Comparison of ENCODE assay signal across 8 cellular contexts in the genomic region with DNA sequence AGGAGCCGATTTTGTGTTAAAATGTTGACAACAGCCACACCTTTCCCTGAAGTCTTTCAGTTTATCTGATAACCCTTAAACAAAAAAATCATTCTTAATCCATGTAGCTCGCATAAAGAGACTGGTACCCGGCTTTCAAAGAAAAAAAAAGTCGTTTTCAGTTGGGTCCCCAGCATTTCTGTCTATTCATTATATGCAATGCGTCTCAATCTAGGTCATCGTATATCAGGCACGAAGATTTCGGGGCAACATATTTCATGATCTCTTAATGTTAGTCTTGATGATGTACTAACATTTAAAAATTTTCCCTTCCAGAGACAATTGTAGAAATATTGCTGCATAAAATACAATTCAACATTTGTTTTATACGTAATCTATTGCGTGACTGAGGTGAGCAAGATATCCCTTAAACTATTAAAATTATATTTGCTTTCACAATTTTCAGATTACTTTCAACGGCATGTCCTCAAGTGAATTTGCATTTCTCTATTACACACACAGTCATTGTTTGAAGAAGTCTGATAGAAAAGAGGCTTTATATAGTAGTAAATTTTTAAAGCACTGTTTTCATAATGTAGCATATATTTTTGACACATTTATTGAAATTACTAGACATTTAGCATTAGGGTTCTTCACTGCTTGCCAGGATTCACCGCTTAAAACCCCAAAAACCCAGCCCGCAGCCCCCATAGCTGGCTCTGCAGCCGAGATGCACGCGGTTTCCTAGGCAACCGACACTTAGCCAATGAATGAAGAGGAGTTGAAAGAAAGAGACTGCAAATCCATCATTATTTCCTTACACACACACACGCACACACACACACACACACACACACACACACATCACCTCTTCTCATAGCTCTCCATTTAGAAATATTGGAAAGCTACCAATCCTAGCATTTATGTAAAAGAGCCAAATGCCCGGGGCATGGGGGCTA. TPM values are rescaled to one million over a fixed set of nuclear protein-coding genes. Genes with fewer than 3 reads are reported as not detected.
DNase-seq lines count a peak whose midpoint lies in the region; ATAC-seq and TF ChIP-seq lines count a peak whose summit lies in the region.

No MANE protein-coding gene starts in this region.

- POLR2A ChIA-PET in HEK293 (lab: Yijun Ruan, JAX): interaction anchor here (0.7 to 3.5 kb wide), 14 partner anchors 8 to 780 kb away, joined by 3 to 21 read pairs (median 6); a partner anchor contains a TSS

- peaks cover 0 to 7% of the 10 kb centered on the region in 2 experiments; a peak in 1 of 3 replicates for H3K36me3 ChIP-seq in HEK293 (ENCODE audit: control insufficient read depth in 2 of 2, insufficient read depth in 1 of 2, low read length in 2 of 2)
- H3K36me3 ChIP-seq in duodenal mucosa (ENCODE audit: control insufficient read depth in 1 of 2, insufficient read depth in 2 of 2, low read length in 2 of 2): no peaks in the 10 kb centered on the region

- peaks cover 8% of the 10 kb centered on the region; the same call in 1 of the 2 replicates for H3K4me1 ChIP-seq in HEK293 (ENCODE audit: control insufficient read depth, insufficient read depth, low read length)
- H3K4me1 ChIP-seq in duodenal mucosa (ENCODE audit: control insufficient read depth in 1 of 2, insufficient read depth in 2 of 2, low read length in 2 of 2): peaks cover 29 to 49% of the 10 kb centered on the region in 2 donors
- H3K4me1 ChIP-seq in foreskin keratinocyte: no peaks in the 10 kb centered on the region

- H3K27me3 ChIP-seq in duodenal mucosa (ENCODE audit: control insufficient read depth in 1 of 2, insufficient read depth in 2 of 2, low read length in 2 of 2) (peaks cover 81 to 86% of the 10 kb centered on the region in 2 donors), foreskin keratinocyte (peaks cover 94% of the 10 kb centered on the region)

- H3K27ac ChIP-seq in HEK293 (ENCODE audit: extremely low read depth, low read depth, low read length) (peak overlapping the region; percentile 94), duodenal mucosa (ENCODE audit: low read depth, low read length) (no peak overlapping the region), foreskin keratinocyte (no peak overlapping the region)

- H3K9ac ChIP-seq in duodenal mucosa (ENCODE audit: low read depth in 1 of 2, low read length in 2 of 2): peak overlapping the region in 1 of 2 donors; percentile 53

- H3K9me3 ChIP-seq in HEK293 (ENCODE audit: control insufficient read depth, insufficient read depth, low read depth, low read length): no peaks in the 10 kb centered on the region
- H3K9me3 ChIP-seq in duodenal mucosa (ENCODE audit: control insufficient read depth in 1 of 2, low read length in 2 of 2): no peaks in the 10 kb centered on the region

- H3K4me3 ChIP-seq in HEK293 (ENCODE audit: low read depth, low read length): peak overlapping the region; percentile 71
- peak overlapping the region; percentile 80 to 81 for H3K4me3 ChIP-seq in duodenal mucosa (ENCODE audit: low read depth in 1 of 2, low read length in 2 of 2)

- CTCF ChIA-PET in HEK293 (lab: Yijun Ruan, JAX): interaction anchor here (0.6 to 3.0 kb wide), 5 partner anchors 17 to 512 kb away, joined by 3 to 27 read pairs (median 3); no protein-coding TSS in a partner anchor

- TF ChIP-seq CTCF in HEK293 (tag by site-specific recombination; IDR thresholded peaks at IDR 0.05): no peak
- TF ChIP-seq CTCF in foreskin keratinocyte (conservative IDR thresholded peaks at IDR 0.05): no peak

- ATAC-seq in HG03095 (IDR thresholded peaks at IDR 0.05; ENCODE audit: unreplicated experiment) (no peak), GM18909 (IDR thresholded peaks at IDR 0.05; ENCODE audit: poor library complexity, unreplicated experiment) (no peak), foreskin keratinocyte (no peak)

- peak; percentile 98 for DNase-seq in NCI-H748 (lab: John Stamatoyannopoulos, UW; ENCODE audit: unreplicated experiment)
- peak; percentile 62 for DNase-seq in myocyte (ENCODE audit: low read depth)
- DNase-seq in HuH-7 (ENCODE audit: low spot score): no peak
- no peak for DNase-seq in foreskin keratinocyte

TF ChIP-seq in HEK293, 187 proteins besides CTCF, POLR2A, EP300 and RAD21 (continues in another document):
- TF ChIP-seq ZNF175 (tag by site-specific recombination; IDR thresholded peaks at IDR 0.05): no peak
- TF ChIP-seq SP2 (tag by site-specific recombination; IDR thresholded peaks at IDR 0.05): peak; percentile 42
- TF ChIP-seq, protein P1, sequence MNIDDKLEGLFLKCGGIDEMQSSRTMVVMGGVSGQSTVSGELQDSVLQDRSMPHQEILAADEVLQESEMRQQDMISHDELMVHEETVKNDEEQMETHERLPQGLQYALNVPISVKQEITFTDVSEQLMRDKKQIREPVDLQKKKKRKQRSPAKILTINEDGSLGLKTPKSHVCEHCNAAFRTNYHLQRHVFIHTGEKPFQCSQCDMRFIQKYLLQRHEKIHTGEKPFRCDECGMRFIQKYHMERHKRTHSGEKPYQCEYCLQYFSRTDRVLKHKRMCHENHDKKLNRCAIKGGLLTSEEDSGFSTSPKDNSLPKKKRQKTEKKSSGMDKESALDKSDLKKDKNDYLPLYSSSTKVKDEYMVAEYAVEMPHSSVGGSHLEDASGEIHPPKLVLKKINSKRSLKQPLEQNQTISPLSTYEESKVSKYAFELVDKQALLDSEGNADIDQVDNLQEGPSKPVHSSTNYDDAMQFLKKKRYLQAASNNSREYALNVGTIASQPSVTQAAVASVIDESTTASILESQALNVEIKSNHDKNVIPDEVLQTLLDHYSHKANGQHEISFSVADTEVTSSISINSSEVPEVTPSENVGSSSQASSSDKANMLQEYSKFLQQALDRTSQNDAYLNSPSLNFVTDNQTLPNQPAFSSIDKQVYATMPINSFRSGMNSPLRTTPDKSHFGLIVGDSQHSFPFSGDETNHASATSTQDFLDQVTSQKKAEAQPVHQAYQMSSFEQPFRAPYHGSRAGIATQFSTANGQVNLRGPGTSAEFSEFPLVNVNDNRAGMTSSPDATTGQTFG (tag by site-specific recombination; IDR thresholded peaks at IDR 0.05; ENCODE audit: borderline replicate concordance): peak; percentile 72; the same call in 1 of the 2 replicates
- TF ChIP-seq, protein P2, sequence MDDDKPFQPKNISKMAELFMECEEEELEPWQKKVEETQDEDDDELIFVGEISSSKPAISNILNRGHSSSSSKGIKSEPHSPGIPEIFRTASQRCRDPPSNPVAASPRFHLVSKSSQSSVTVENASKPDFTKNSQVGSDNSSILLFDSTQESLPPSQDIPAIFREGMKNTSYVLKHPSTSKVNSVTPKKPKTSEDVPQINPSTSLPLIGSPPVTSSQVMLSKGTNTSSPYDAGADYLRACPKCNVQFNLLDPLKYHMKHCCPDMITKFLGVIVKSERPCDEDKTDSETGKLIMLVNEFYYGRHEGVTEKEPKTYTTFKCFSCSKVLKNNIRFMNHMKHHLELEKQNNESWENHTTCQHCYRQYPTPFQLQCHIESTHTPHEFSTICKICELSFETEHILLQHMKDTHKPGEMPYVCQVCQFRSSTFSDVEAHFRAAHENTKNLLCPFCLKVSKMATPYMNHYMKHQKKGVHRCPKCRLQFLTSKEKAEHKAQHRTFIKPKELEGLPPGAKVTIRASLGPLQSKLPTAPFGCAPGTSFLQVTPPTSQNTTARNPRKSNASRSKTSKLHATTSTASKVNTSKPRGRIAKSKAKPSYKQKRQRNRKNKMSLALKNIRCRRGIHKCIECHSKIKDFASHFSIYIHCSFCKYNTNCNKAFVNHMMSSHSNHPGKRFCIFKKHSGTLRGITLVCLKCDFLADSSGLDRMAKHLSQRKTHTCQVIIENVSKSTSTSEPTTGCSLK (tag by site-specific recombination; IDR thresholded peaks at IDR 0.05): no peak
- TF ChIP-seq, protein P3, sequence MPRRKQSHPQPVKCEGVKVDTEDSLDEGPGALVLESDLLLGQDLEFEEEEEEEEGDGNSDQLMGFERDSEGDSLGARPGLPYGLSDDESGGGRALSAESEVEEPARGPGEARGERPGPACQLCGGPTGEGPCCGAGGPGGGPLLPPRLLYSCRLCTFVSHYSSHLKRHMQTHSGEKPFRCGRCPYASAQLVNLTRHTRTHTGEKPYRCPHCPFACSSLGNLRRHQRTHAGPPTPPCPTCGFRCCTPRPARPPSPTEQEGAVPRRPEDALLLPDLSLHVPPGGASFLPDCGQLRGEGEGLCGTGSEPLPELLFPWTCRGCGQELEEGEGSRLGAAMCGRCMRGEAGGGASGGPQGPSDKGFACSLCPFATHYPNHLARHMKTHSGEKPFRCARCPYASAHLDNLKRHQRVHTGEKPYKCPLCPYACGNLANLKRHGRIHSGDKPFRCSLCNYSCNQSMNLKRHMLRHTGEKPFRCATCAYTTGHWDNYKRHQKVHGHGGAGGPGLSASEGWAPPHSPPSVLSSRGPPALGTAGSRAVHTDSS (tag by site-specific recombination; IDR thresholded peaks at IDR 0.05): no peak
- TF ChIP-seq, protein P4, sequence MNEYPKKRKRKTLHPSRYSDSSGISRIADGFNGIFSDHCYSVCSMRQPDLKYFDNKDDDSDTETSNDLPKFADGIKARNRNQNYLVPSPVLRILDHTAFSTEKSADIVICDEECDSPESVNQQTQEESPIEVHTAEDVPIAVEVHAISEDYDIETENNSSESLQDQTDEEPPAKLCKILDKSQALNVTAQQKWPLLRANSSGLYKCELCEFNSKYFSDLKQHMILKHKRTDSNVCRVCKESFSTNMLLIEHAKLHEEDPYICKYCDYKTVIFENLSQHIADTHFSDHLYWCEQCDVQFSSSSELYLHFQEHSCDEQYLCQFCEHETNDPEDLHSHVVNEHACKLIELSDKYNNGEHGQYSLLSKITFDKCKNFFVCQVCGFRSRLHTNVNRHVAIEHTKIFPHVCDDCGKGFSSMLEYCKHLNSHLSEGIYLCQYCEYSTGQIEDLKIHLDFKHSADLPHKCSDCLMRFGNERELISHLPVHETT (tag by site-specific recombination; IDR thresholded peaks at IDR 0.05): peak; percentile 82
- no peak for TF ChIP-seq KLF9 (tag by site-specific recombination; IDR thresholded peaks at IDR 0.05; ENCODE audit: low read depth)
- TF ChIP-seq, protein P5, sequence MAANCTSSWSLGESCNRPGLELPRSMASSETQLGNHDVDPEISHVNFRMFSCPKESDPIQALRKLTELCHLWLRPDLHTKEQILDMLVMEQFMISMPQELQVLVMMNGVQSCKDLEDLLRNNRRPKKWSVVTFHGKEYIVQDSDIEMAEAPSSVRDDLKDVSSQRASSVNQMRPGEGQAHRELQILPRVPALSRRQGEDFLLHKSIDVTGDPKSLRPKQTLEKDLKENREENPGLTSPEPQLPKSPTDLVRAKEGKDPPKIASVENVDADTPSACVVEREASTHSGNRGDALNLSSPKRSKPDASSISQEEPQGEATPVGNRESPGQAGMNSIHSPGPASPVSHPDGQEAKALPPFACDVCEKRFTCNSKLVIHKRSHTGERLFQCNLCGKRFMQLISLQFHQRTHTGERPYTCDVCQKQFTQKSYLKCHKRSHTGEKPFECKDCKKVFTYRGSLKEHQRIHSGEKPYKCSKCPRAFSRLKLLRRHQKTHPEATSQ (tag by site-specific recombination; IDR thresholded peaks at IDR 0.05): no peak

RNA-seq across cellular contexts. Expression of a gene that starts 3.1 kb away (rescaled TPM):
- 112 and 114 TPM in 2 replicates for total RNA-seq in myocyte
- polyA plus RNA-seq in myocyte (2012): 71.2 TPM
- 1.2 TPM in 1 of 2 replicates, not detected in the other for total RNA-seq in foreskin keratinocyte
- 0.04 and 0.85 TPM in 2 replicates for polyA plus RNA-seq in foreskin keratinocyte

RNA-seq across cellular contexts. Expression of a gene that starts 28.2 kb away (rescaled TPM):
- total RNA-seq in myocyte: 16.8 and 43.0 TPM in 2 replicates
- polyA plus RNA-seq in myocyte (2012): 29.4 TPM
- total RNA-seq in foreskin keratinocyte: 19.2 and 20.1 TPM in 2 replicates
- polyA plus RNA-seq in foreskin keratinocyte: 25.1 and 32.0 TPM in 2 replicates

Comparison
In these comparisons a context has a peak if more than half of its experiments do, and no peak if none do; other contexts are left out.
1. DNase-seq: peak in NCI-H748 (single experiment) and myocyte (single experiment); none in HuH-7 (single experiment) and foreskin keratinocyte (0 of 2).
2. RNA of a gene that starts 3.1 kb away (total RNA-seq): 112 to 114 TPM in myocyte; 1.2 TPM in foreskin keratinocyte; every median in the first group is over 10 times any median in the second.